Comparison of ENCODE assay signal across 22 cellular contexts in genomic region chr15:29100486-29101000, GRCh38.
"Had no signal": no experiment of that assay in that cellular context is flagged by ENCODE, and none has a peak within 500 bp of the region (broad histone marks: within the 10 kb centered on the region; RNA-seq: fewer than 3 reads in every experiment).

No MANE protein-coding gene starts in this region.

- H3K27ac ChIP-seq: epithelial cell of prostate, esophagus squamous epithelium, testis, transverse colon had no signal

- H3K4me3 Mint-ChIP-seq: activated naive CD8-positive, alpha-beta T cell treated with anti-CD3 and anti-CD28 coated beads, Interleukin-2, amount 50 U/mL, for 24 hours; activated T-helper 1 cell treated with anti-CD3 and anti-CD28 coated beads, Interleukin-12 subunit alpha, Interleukin-12 subunit beta, Interleukin-2, Interleukin-4 antibody, amounts not matched to agents 30 ng/mL and 10 ng/mL and 1 ng/mL, durations not matched to agents 14 hours and 24 hours and 36 hours; central memory CD8-positive, alpha-beta T cell; neural crest cell had no signal

- H3K27me3 ChIP-seq: testis, transverse colon had no signal

- DNase-seq: activated CD4-positive, alpha-beta T cell treated with anti-CD3 and anti-CD28 coated beads for 4 hours; activated CD4-positive, alpha-beta T cell treated with anti-CD3 and anti-CD28 coated beads, Interleukin-2, amount 50 U/mL, for 48 hours; activated CD8-positive, alpha-beta memory T cell treated with anti-CD3 and anti-CD28 coated beads, Interleukin-2, amount 50 U/mL, for 4 hours; activated gamma-delta T cell; activated naive CD4-positive, alpha-beta T cell treated with anti-CD3 and anti-CD28 coated beads, Interleukin-2, amount 50 U/mL, for 16 hours; activated naive CD8-positive, alpha-beta T cell treated with anti-CD3 and anti-CD28 coated beads, Interleukin-2, amount 50 U/mL, for 24 hours; activated T-cell treated with anti-CD3 and anti-CD28 coated beads, Interleukin-2, amount 50 U/mL, for 1 hour; effector CD8-positive, alpha-beta T cell; esophagus squamous epithelium; foreskin melanocyte; left ventricle myocardium superior; mucosa of descending colon; occipital lobe; right cardiac atrium; stimulated activated CD4-positive, alpha-beta T cell treated with anti-CD3 and anti-CD28 coated beads, Interleukin-2, amount 100 ng/mL, for 48 hours; stimulated activated naive CD8-positive, alpha-beta T cell treated with anti-CD3 and anti-CD28 coated beads, Interleukin-15, Interleukin-2, amounts not matched to agents 100 U/mL and 50 U/mL, for 24 hours; testis; transverse colon had no signal

- H3K4me1 Mint-ChIP-seq: activated naive CD8-positive, alpha-beta T cell treated with anti-CD3 and anti-CD28 coated beads, Interleukin-2, amount 50 U/mL, for 24 hours; central memory CD8-positive, alpha-beta T cell had no signal

- H3K27ac Mint-ChIP-seq: activated naive CD8-positive, alpha-beta T cell treated with anti-CD3 and anti-CD28 coated beads, Interleukin-2, amount 50 U/mL, for 24 hours; activated T-helper 1 cell treated with anti-CD3 and anti-CD28 coated beads, Interleukin-12 subunit alpha, Interleukin-12 subunit beta, Interleukin-2, Interleukin-4 antibody, amounts not matched to agents 30 ng/mL and 10 ng/mL and 1 ng/mL, durations not matched to agents 14 hours and 24 hours and 36 hours had no signal

- ATAC-seq: activated naive CD8-positive, alpha-beta T cell treated with anti-CD3 and anti-CD28 coated beads, Interleukin-2, amount 50 U/mL, for 24 hours; left ventricle myocardium superior; mucosa of descending colon; right cardiac atrium; stimulated activated naive CD8-positive, alpha-beta T cell treated with anti-CD3 and anti-CD28 coated beads, Interleukin-15, Interleukin-2, amounts not matched to agents 100 U/mL and 50 U/mL, for 24 hours had no signal

- H3K9me3 Mint-ChIP-seq: activated naive CD8-positive, alpha-beta T cell treated with anti-CD3 and anti-CD28 coated beads, Interleukin-2, amount 50 U/mL, for 24 hours; activated T-helper 1 cell treated with anti-CD3 and anti-CD28 coated beads, Interleukin-12 subunit alpha, Interleukin-12 subunit beta, Interleukin-2, Interleukin-4 antibody, amounts not matched to agents 30 ng/mL and 10 ng/mL and 1 ng/mL, durations not matched to agents 14 hours and 24 hours and 36 hours; central memory CD8-positive, alpha-beta T cell; neural crest cell had no signal

- H3K36me3 ChIP-seq: esophagus squamous epithelium, transverse colon had no signal

- H3K4me3 ChIP-seq: esophagus squamous epithelium, mucosa of descending colon, testis, transverse colon had no signal

- H3K27me3 Mint-ChIP-seq: activated naive CD8-positive, alpha-beta T cell treated with anti-CD3 and anti-CD28 coated beads, Interleukin-2, amount 50 U/mL, for 24 hours; central memory CD8-positive, alpha-beta T cell had no signal

- H3K9me3 ChIP-seq: esophagus squamous epithelium, mucosa of descending colon, testis, transverse colon had no signal
